In the genomic region with DNA sequence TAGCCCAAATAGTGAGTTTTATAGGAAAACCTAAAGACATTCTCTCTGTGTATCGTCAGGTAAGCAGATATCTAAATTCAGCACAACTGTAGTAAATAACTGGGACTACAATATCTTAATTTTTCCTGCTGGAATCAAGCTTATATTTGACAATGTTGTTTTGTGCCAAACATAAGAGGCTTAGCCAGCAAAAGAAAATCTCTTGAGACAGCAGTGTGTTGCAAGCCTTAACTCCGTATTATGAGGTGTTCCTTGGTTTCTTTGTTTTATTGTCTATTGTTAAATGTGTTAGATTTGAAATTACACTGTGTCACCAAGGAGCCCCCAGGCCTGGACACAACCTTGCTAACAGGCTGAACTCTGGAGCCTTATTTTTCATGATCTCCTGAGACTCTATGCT, we compare ENCODE assay signal across 32 cellular contexts.
"Had no signal": no experiment of that assay in that cellular context is flagged by ENCODE, and none has a peak within 500 bp of the region (broad histone marks: within the 10 kb centered on the region; RNA-seq: fewer than 3 reads in every experiment).

No MANE protein-coding gene starts in this region.

- H3K27me3 ChIP-seq: adrenal gland, body of pancreas, brain microvascular endothelial cell, breast epithelium had no signal

- H3K9me3 ChIP-seq: adrenal gland, body of pancreas had no signal

- H3K36me3 ChIP-seq: adrenal gland, brain microvascular endothelial cell, breast epithelium had no signal

- DNase-seq: activated B cell treated with CpG ODN at 0.5 μM for 24 hours; activated CD4-positive, alpha-beta memory T cell treated with anti-CD3 and anti-CD28 coated beads for 36 hours; activated CD4-positive, alpha-beta T cell treated with anti-CD3 and anti-CD28 coated beads for 4 hours; activated CD4-positive, alpha-beta T cell treated with anti-CD3 and anti-CD28 coated beads, Interleukin-2, amount 10 ng/mL, durations not matched to agents 24 days and 14 days; activated CD4-positive, alpha-beta T cell treated with anti-CD3 and anti-CD28 coated beads, Interleukin-2, amount 50 U/mL, for 1 hour; activated CD4-positive, alpha-beta T cell treated with anti-CD3 and anti-CD28 coated beads, Interleukin-2, amount 50 U/mL, for 4 hours; activated CD4-positive, CD25-positive, alpha-beta regulatory T cell treated with anti-CD3 and anti-CD28 coated beads, Interleukin-2, amount 50 U/mL, for 72 hours; activated CD8-positive, alpha-beta memory T cell treated with anti-CD3 and anti-CD28 coated beads, Interleukin-2, amount 50 U/mL, for 4 hours; activated CD8-positive, alpha-beta T cell treated with anti-CD3 and anti-CD28 coated beads for 36 hours; activated effector memory CD4-positive, alpha-beta T cell treated with anti-CD3 and anti-CD28 coated beads, Interleukin-2, amount 50 U/mL, for 16 hours; activated gamma-delta T cell treated with Interleukin-2 at 50 U/mL for 16 hours; activated naive CD4-positive, alpha-beta T cell; activated naive CD4-positive, alpha-beta T cell treated with anti-CD3 and anti-CD28 coated beads for 36 hours; activated naive CD4-positive, alpha-beta T cell treated with anti-CD3 and anti-CD28 coated beads, Interleukin-2, amount 50 U/mL, for 16 hours; activated naive CD8-positive, alpha-beta T cell treated with anti-CD3 and anti-CD28 coated beads for 36 hours; activated T-cell treated with anti-CD3 and anti-CD28 coated beads for 4 hours; activated T-cell treated with anti-CD3 and anti-CD28 coated beads, Interleukin-2, amount 50 U/mL, for 1 hour; activated T-cell treated with anti-CD3 and anti-CD28 coated beads, Interleukin-2, amount 50 U/mL, for 4 hours; activated T-cell treated with anti-CD3 and anti-CD28 coated beads, Interleukin-2, amount 50 U/mL, for 72 hours; adrenal gland; amniotic stem cell; aorta; body of pancreas; brain microvascular endothelial cell; central memory CD4-positive, alpha-beta T cell; T-helper 1 cell; T-helper 2 cell; T-helper 9 cell had no signal

- H3K4me1 ChIP-seq: adrenal gland, body of pancreas, breast epithelium had no signal

- H3K4me3 ChIP-seq: adrenal gland, body of pancreas, breast epithelium had no signal

- ATAC-seq: activated CD8-positive, alpha-beta T cell treated with anti-CD3 and anti-CD28 coated beads for 36 hours; activated naive CD4-positive, alpha-beta T cell treated with anti-CD3 and anti-CD28 coated beads, Interleukin-2, amount 50 U/mL, for 72 hours; activated T-cell treated with anti-CD3 and anti-CD28 coated beads, Interleukin-2, amount 50 U/mL, for 4 hours; activated T-cell treated with anti-CD3 and anti-CD28 coated beads, Interleukin-2, amount 50 U/mL, for 72 hours; activated T-helper 17 cell treated with anti-CD3 and anti-CD28 coated beads, Interleukin-2, amount 50 U/mL, for 72 hours; body of pancreas had no signal

- H3K27ac ChIP-seq: adrenal gland, body of pancreas, brain microvascular endothelial cell, breast epithelium, VCaP had no signal
